1 cellular context compared by ENCODE assay signal in the genomic region with DNA sequence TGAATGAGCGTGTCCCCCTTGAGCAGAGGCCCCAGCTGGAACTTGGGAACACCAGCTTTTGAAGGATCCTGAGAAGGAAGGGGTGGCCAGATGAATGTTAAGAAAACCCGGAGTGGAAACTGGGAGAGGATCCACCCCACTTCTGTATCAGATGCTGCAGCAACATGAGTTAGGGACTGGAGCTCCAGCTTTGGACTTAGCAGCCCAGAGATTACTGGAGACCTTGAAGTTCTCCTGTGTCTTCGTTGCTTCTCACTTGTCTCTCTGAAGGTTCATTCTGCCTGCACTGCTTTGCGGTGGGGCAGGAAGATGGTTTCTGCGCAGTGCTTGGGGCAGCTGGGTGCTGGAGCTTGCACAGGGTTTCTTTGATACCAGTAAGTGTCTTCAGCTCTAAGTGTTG.
TF ChIP-seq lines count a peak whose summit lies in the region.

No MANE protein-coding gene starts in this region.

TF ChIP-seq in endothelial cell of umbilical vein, 7 proteins besides CTCF, POLR2A, EP300 and RAD21:
- TF ChIP-seq, protein P1, sequence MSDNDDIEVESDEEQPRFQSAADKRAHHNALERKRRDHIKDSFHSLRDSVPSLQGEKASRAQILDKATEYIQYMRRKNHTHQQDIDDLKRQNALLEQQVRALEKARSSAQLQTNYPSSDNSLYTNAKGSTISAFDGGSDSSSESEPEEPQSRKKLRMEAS (IDR thresholded peaks at IDR 0.05; ENCODE audit: insufficient read depth, insufficient read length), result no peak
- TF ChIP-seq GATA2 (IDR thresholded peaks at IDR 0.05; ENCODE audit: insufficient read depth, insufficient read length, low read depth, low read length) (no peak), JUN (IDR thresholded peaks at IDR 0.05; ENCODE audit: borderline replicate concordance, insufficient read depth, insufficient read length, low read depth) (no peak)
TF ChIP-seq in endothelial cell of umbilical vein: peak in this region for 0.
